In genomic region chr10:96587255-96588059, GRCh38 we compare ENCODE assay signal across 8 cellular contexts. TPM values are rescaled to one million over a fixed set of nuclear protein-coding genes. Genes with fewer than 3 reads are reported as not detected.
DNase-seq lines count a peak whose midpoint lies in the region; ATAC-seq and TF ChIP-seq lines count a peak whose summit lies in the region.

No MANE protein-coding gene starts in this region.

- no peaks in the 10 kb centered on the region for H3K9me3 Mint-ChIP-seq in MCF 10A (ENCODE audit: unreplicated experiment)

- peak overlapping the region; percentile 73 for H3K27ac ChIP-seq in OCI-LY3 (ENCODE audit: low read length)

- H3K79me2 ChIP-seq in OCI-LY3 (ENCODE audit: low read length), result peaks cover 48% of the 10 kb centered on the region

- peak overlapping the region; percentile 94 for H3K4me3 ChIP-seq in OCI-LY3 (ENCODE audit: low read length)

- POLR2A ChIA-PET in MCF 10A (lab: Yijun Ruan, JAX), result interaction anchor here (0.6 to 2.5 kb wide), 11 partner anchors 9 to 245 kb away, joined by 3 to 8 read pairs (median 4); no protein-coding TSS in a partner anchor

- DNase-seq in DMS153 (lab: John Stamatoyannopoulos, UW) (peak; percentile 19), MCF 10A (ENCODE audit: unreplicated experiment) (peak; percentile 88), iris pigment epithelial cell (ENCODE audit: low read depth) (peak; percentile 93), KG1 (lab: John Stamatoyannopoulos, UW) (no peak)
- peak; percentile 48 for DNase-seq in stimulated activated CD4-positive, alpha-beta T cell treated with anti-CD3 and anti-CD28 coated beads, Interleukin-4, amount 100 ng/mL, for 1 hour

- peaks cover 44% of the 10 kb centered on the region for H3K4me1 ChIP-seq in OCI-LY3 (ENCODE audit: low read length)

- TF ChIP-seq CTCF in OCI-LY3 (IDR thresholded peaks at IDR 0.05; ENCODE audit: low read depth, low read length), result no peak
- TF ChIP-seq CTCF in MCF 10A (IDR thresholded peaks at IDR 0.05; ENCODE audit: unreplicated experiment), result no peak

- peaks cover 14% of the 10 kb centered on the region for H3K4me1 Mint-ChIP-seq in MCF 10A (ENCODE audit: insufficient read depth, unreplicated experiment)

- H3K36me3 ChIP-seq in OCI-LY3 (replicated peaks; ENCODE audit: low read depth, low read length), result no peaks in the 10 kb centered on the region

- H3K9me3 ChIP-seq in OCI-LY3 (ENCODE audit: insufficient read depth, low read length), result no peaks in the 10 kb centered on the region

- H3K36me3 Mint-ChIP-seq in MCF 10A (ENCODE audit: insufficient read depth, unreplicated experiment), result no peaks in the 10 kb centered on the region

- no peak overlapping the region for H3K27ac Mint-ChIP-seq in MCF 10A (ENCODE audit: low read depth, unreplicated experiment)

- no peaks in the 10 kb centered on the region for H3K27me3 ChIP-seq in OCI-LY3 (ENCODE audit: low read depth, low read length)

- H2AFZ ChIP-seq in OCI-LY3 (ENCODE audit: low read depth, low read length), result peak overlapping the region; percentile 20

- peak; percentile 1 for ATAC-seq in HG02623 (IDR thresholded peaks at IDR 0.05; ENCODE audit: unreplicated experiment)
- no peak for ATAC-seq in GM19395 (IDR thresholded peaks at IDR 0.05; ENCODE audit: unreplicated experiment)

- CTCF ChIA-PET in MCF 10A (lab: Yijun Ruan, JAX), result interaction anchor here (0.6 to 0.8 kb wide), 4 partner anchors 10 to 965 kb away, joined by 3 to 4 read pairs (median 4); no protein-coding TSS in a partner anchor

- peaks cover 31% of the 10 kb centered on the region for H4K20me1 ChIP-seq in OCI-LY3 (ENCODE audit: insufficient read depth, low read length)

- no peaks in the 10 kb centered on the region for H3K27me3 Mint-ChIP-seq in MCF 10A (ENCODE audit: insufficient read depth, unreplicated experiment)

- BruUV-seq in MCF 10A (replicated peaks; lab: Mats Ljungman, UMichigan), result TSS peak; percentile 78

- no peak overlapping the region for H3K4me3 Mint-ChIP-seq in MCF 10A (ENCODE audit: unreplicated experiment)

- intact Hi-C loops in MCF 10A (cut with micrococcal nuclease), result no loop called here

- H3K9ac ChIP-seq in OCI-LY3 (ENCODE audit: low read length), result peak overlapping the region; percentile 86

- H3K4me2 ChIP-seq in OCI-LY3 (ENCODE audit: low read length), result peak overlapping the region; percentile 90

RNA-seq across cellular contexts. Expression of gene TM9SF3, which starts 0.6 kb away (rescaled TPM):
- 144 and 151 TPM in 2 replicates for total RNA-seq in MCF 10A (2022)
